ENCODE assay signal across 15 cellular contexts in genomic region chr14:22159049-22159448, GRCh38.
DNase-seq lines count a peak whose midpoint lies in the region; ATAC-seq, FAIRE-seq and TF ChIP-seq lines count a peak whose summit lies in the region.
"Had no signal": no experiment of that assay in that cellular context is flagged by ENCODE, and none has a peak within 500 bp of the region (broad histone marks: within the 10 kb centered on the region; RNA-seq: fewer than 3 reads in every experiment).

No MANE protein-coding gene starts in this region.

- POLR2A ChIA-PET in PC-3 (lab: Charles Lee; ENCODE audit: unreplicated experiment), result no interaction called here

- H3K27ac ChIP-seq in PC-3 (ENCODE audit: low read length) (no peak overlapping the region), small intestine (ENCODE audit: low read depth in 1 of 2, low read length in 1 of 2) (no peak overlapping the region)
- H3K27ac ChIP-seq: heart right ventricle, sigmoid colon had no signal

- intact Hi-C loops in PC-3 (cut with micrococcal nuclease), result no loop called here

- 30 to 49% (median 39%) methylated on average over 2 of the region's 2 CpGs for WGBS in small intestine, 3 donors

- H3K36me3 Mint-ChIP-seq in activated CD8-positive, alpha-beta memory T cell treated with anti-CD3 and anti-CD28 coated beads, Interleukin-2, amount 10 ng/mL, durations not matched to agents 7 days and 5 days, result no peaks in the 10 kb centered on the region
- H3K36me3 Mint-ChIP-seq: activated naive CD4-positive, alpha-beta T cell treated with anti-CD3 and anti-CD28 coated beads, Interleukin-2, amount 50 U/mL, for 72 hours had no signal

- H2AFZ ChIP-seq in PC-3 (ENCODE audit: low read length), result no peak overlapping the region
- H2AFZ ChIP-seq: GM23338 had no signal

- H3K4me2 ChIP-seq in PC-3 (ENCODE audit: low read length), result 0 out of 2 replicates have a peak overlapping the region, but pooled peaks have one; percentile 12
- H3K4me2 ChIP-seq: GM23338 had no signal

- no peak overlapping the region for H3K4me3 Mint-ChIP-seq in activated CD8-positive, alpha-beta memory T cell treated with anti-CD3 and anti-CD28 coated beads, Interleukin-2, amount 10 ng/mL, durations not matched to agents 7 days and 5 days
- H3K4me3 Mint-ChIP-seq: GM23338 had no signal

- no peaks in the 10 kb centered on the region for H3K9me3 ChIP-seq in PC-3 (ENCODE audit: low read length)
- H3K9me3 ChIP-seq in small intestine (ENCODE audit: control insufficient read depth, low read depth), result no peaks in the 10 kb centered on the region
- H3K9me3 ChIP-seq: heart right ventricle, sigmoid colon had no signal

- H3K27me3 ChIP-seq in PC-3 (ENCODE audit: low read length), result no peaks in the 10 kb centered on the region
- no peaks in the 10 kb centered on the region for H3K27me3 ChIP-seq in bronchial epithelial cell (ENCODE audit: control insufficient read depth, insufficient read depth, low read length)
- no peaks in the 10 kb centered on the region for H3K27me3 ChIP-seq in small intestine (ENCODE audit: control insufficient read depth in 2 of 2, insufficient read depth in 2 of 2, low read length in 2 of 2)
- H3K27me3 ChIP-seq: sigmoid colon had no signal

- no peaks in the 10 kb centered on the region for H4K20me1 ChIP-seq in PC-3 (ENCODE audit: low read length)

- no peak for DNase-seq in activated CD8-positive, alpha-beta memory T cell treated with anti-CD3 and anti-CD28 coated beads, Interleukin-2, amount 10 ng/mL, durations not matched to agents 7 days and 5 days
- no peak for DNase-seq in activated CD8-positive, alpha-beta memory T cell treated with anti-CD3 and anti-CD28 coated beads for 24 hours
- peak; percentile 71 for DNase-seq in PC-3
- peak; percentile 98 for DNase-seq in bronchial epithelial cell (ENCODE audit: low read depth)
- DNase-seq in small intestine, result peak; percentile 31
- DNase-seq in effector CD8-positive, alpha-beta T cell (lab: John Stamatoyannopoulos, UW), result no peak
- no peak for DNase-seq in C1 segment of cervical spinal cord (lab: John Stamatoyannopoulos, UW)
- DNase-seq: heart right ventricle, NCI-H1694, NCI-H510A treated with DMSO at 0.1 percent for 48 hours, sigmoid colon had no signal

- H3K4me1 ChIP-seq in PC-3 (ENCODE audit: insufficient read depth, low read length) (peaks cover 13% of the 10 kb centered on the region; the same call in 1 of the 2 replicates), small intestine (ENCODE audit: control insufficient read depth in 2 of 2, insufficient read depth in 1 of 2, low read depth in 1 of 2, low read length in 1 of 2) (peaks cover 0 to 4% of the 10 kb centered on the region in 2 donors)
- H3K4me1 ChIP-seq: heart right ventricle, sigmoid colon had no signal

- H3K36me3 ChIP-seq in PC-3 (ENCODE audit: low read depth, low read length) (no peaks in the 10 kb centered on the region), bronchial epithelial cell (ENCODE audit: control insufficient read depth, insufficient read depth, low read length) (no peaks in the 10 kb centered on the region), small intestine (ENCODE audit: control insufficient read depth in 2 of 2, insufficient read depth in 2 of 2, low read length in 2 of 2) (no peaks in the 10 kb centered on the region)
- H3K36me3 ChIP-seq: heart right ventricle, sigmoid colon had no signal

- H3K79me2 ChIP-seq in PC-3 (ENCODE audit: low read length), result no peaks in the 10 kb centered on the region

- peaks cover 12% of the 10 kb centered on the region for H3K4me1 Mint-ChIP-seq in activated CD8-positive, alpha-beta memory T cell treated with anti-CD3 and anti-CD28 coated beads, Interleukin-2, amount 10 ng/mL, durations not matched to agents 7 days and 5 days

- TF ChIP-seq CTCF in PC-3 (conservative IDR thresholded peaks at IDR 0.05; ENCODE audit: low read depth, low read length) (no peak), bronchial epithelial cell (IDR thresholded peaks at IDR 0.05; ENCODE audit: insufficient read depth, low read length, severe bottlenecking) (peak; percentile 10)

- H3K27ac Mint-ChIP-seq in activated CD8-positive, alpha-beta memory T cell treated with anti-CD3 and anti-CD28 coated beads, Interleukin-2, amount 10 ng/mL, durations not matched to agents 7 days and 5 days, result peak overlapping the region; percentile 40
- H3K27ac Mint-ChIP-seq: activated naive CD4-positive, alpha-beta T cell treated with anti-CD3 and anti-CD28 coated beads, Interleukin-2, amount 50 U/mL, for 72 hours; GM23338 had no signal

- no peaks in the 10 kb centered on the region for H3K27me3 Mint-ChIP-seq in activated CD8-positive, alpha-beta memory T cell treated with anti-CD3 and anti-CD28 coated beads, Interleukin-2, amount 10 ng/mL, durations not matched to agents 7 days and 5 days

- no peak for ATAC-seq in activated CD8-positive, alpha-beta memory T cell treated with anti-CD3 and anti-CD28 coated beads, Interleukin-2, amount 10 ng/mL, durations not matched to agents 7 days and 5 days
- no peak; the same call in 1 of the 2 replicates for ATAC-seq in PC-3
- no peak for ATAC-seq in HG03342 (IDR thresholded peaks at IDR 0.05; ENCODE audit: unreplicated experiment)
- ATAC-seq: GM23338, heart right ventricle, Right ventricle myocardium inferior had no signal

- no peaks in the 10 kb centered on the region for H3K9me3 Mint-ChIP-seq in activated CD8-positive, alpha-beta memory T cell treated with anti-CD3 and anti-CD28 coated beads, Interleukin-2, amount 10 ng/mL, durations not matched to agents 7 days and 5 days (ENCODE audit: low read depth)
- H3K9me3 Mint-ChIP-seq: activated naive CD4-positive, alpha-beta T cell treated with anti-CD3 and anti-CD28 coated beads, Interleukin-2, amount 50 U/mL, for 72 hours; GM23338 had no signal

- no peak overlapping the region for H3K9ac ChIP-seq in PC-3 (ENCODE audit: low read length)

- no TSS peak for BruUV-seq in PC-3 (replicated peaks; lab: Mats Ljungman, UMichigan)

- H3K4me3 ChIP-seq in PC-3 (ENCODE audit: low read length) (no peak overlapping the region), bronchial epithelial cell (ENCODE audit: low read depth, low read length) (no peak overlapping the region), small intestine (ENCODE audit: low read depth in 1 of 2, low read length in 2 of 2) (no peak overlapping the region)
- H3K4me3 ChIP-seq: GM23338, heart right ventricle, sigmoid colon had no signal

- no peaks in the 10 kb centered on the region for H3K9me2 ChIP-seq in PC-3 (replicated peaks; ENCODE audit: low read length)

- no peaks in the 10 kb centered on the region for H3F3A ChIP-seq in PC-3 (ENCODE audit: low read length, unreplicated experiment)

- FAIRE-seq in bronchial epithelial cell (lab: Jason Lieb, UNC) (peak; percentile 95), small intestine (lab: Jason Lieb, UNC) (no peak)

- CTCF ChIA-PET in activated CD8-positive, alpha-beta memory T cell treated with anti-CD3 and anti-CD28 coated beads, Interleukin-2, amount 10 ng/mL, durations not matched to agents 7 days and 5 days (lab: Charles Lee), result interaction anchor here (1.5 kb wide), 1 partner anchor 27 kb away, joined by 3 read pairs; no protein-coding TSS in a partner anchor
- CTCF ChIA-PET in PC-3 (lab: Charles Lee), result no interaction called here

Comparison
In these comparisons a context has a peak if more than half of its experiments do, and no peak if none do; other contexts are left out.
1. DNase-seq: peak in PC-3 (single experiment), bronchial epithelial cell (single experiment) and small intestine (single experiment); none in activated CD8-positive, alpha-beta memory T cell treated with anti-CD3 and anti-CD28 coated beads, Interleukin-2, amount 10 ng/mL, durations not matched to agents 7 days and 5 days (single experiment), activated CD8-positive, alpha-beta memory T cell treated with anti-CD3 and anti-CD28 coated beads for 24 hours (single experiment), effector CD8-positive, alpha-beta T cell (single experiment) and C1 segment of cervical spinal cord (0 of 14).